9 cellular contexts compared by ENCODE assay signal in genomic region chr6:79536969-79537747, GRCh38. TPM values are rescaled to one million over a fixed set of nuclear protein-coding genes. Genes with fewer than 3 reads are reported as not detected.
DNase-seq lines count a peak whose midpoint lies in the region; ATAC-seq lines count a peak whose summit lies in the region.
"Had no signal": no experiment of that assay in that cellular context is flagged by ENCODE, and none has a peak within 500 bp of the region (broad histone marks: within the 10 kb centered on the region; RNA-seq: fewer than 3 reads in every experiment).

Gene LCA5, minus strand, starts transcription at chr6:79537430. Its CDS starts 18,536 bp downstream, at chr6:79518894.

- peaks cover 0 to 4% (median under 1%) of the 10 kb centered on the region in 4 donors for H3K4me1 Mint-ChIP-seq in CD4-positive, alpha-beta memory T cell

- H3K4me3 Mint-ChIP-seq in CD4-positive, alpha-beta memory T cell, result no peak within 1 kb of the TSS
- H3K4me3 Mint-ChIP-seq: dendritic cell treated with granulocyte-macrophage colony-stimulating factor and Interleukin-4, amounts not matched to agents 40 ng/mL and 50 ng/mL, for 4 days had no signal

- ATAC-seq in GM19397 (IDR thresholded peaks at IDR 0.05; ENCODE audit: unreplicated experiment) (peak; percentile 100), HG03521 (IDR thresholded peaks at IDR 0.05; ENCODE audit: unreplicated experiment) (peak; percentile 100)

- no peaks in the 10 kb centered on the region for H3K36me3 ChIP-seq in CD4-positive, alpha-beta memory T cell (ENCODE audit: insufficient read depth, low read length)
- H3K36me3 ChIP-seq in endocrine pancreas (ENCODE audit: control insufficient read depth, insufficient read depth, low read length), result no peaks in the 10 kb centered on the region

- peak; percentile 73 to 85 (median 84) for DNase-seq in CD4-positive, alpha-beta memory T cell
- peak; percentile 98 for DNase-seq in NCI-H748 treated with DMSO at 0.1 percent for 48 hours (lab: John Stamatoyannopoulos, UW)
- DNase-seq in activated CD8-positive, alpha-beta memory T cell treated with anti-CD3 and anti-CD28 coated beads for 24 hours, result peak; percentile 89
- DNase-seq in medulla oblongata (ENCODE audit: extremely low spot score), result peak; percentile 99
- peak; percentile 54 to 72 (median 55) for DNase-seq in stimulated activated CD4-positive, alpha-beta T cell treated with anti-CD3 and anti-CD28 coated beads, TNF-alpha, amount 100 ng/mL, for 4 hours (ENCODE audit: low read depth in 3 of 3)

- no peaks in the 10 kb centered on the region for H3K9me3 Mint-ChIP-seq in CD4-positive, alpha-beta memory T cell
- H3K9me3 Mint-ChIP-seq: dendritic cell treated with granulocyte-macrophage colony-stimulating factor and Interleukin-4, amounts not matched to agents 40 ng/mL and 50 ng/mL, for 4 days had no signal

- no peaks in the 10 kb centered on the region for H3K27me3 ChIP-seq in CD4-positive, alpha-beta memory T cell (ENCODE audit: insufficient read depth, low read length)
- no peaks in the 10 kb centered on the region for H3K27me3 ChIP-seq in endocrine pancreas (ENCODE audit: control insufficient read depth, insufficient read depth, low read length)

- no peaks in the 10 kb centered on the region for H3K36me3 Mint-ChIP-seq in CD4-positive, alpha-beta memory T cell

- peaks cover 11 to 18% of the 10 kb centered on the region in 2 donors for H3K27me3 Mint-ChIP-seq in CD4-positive, alpha-beta memory T cell

- CTCF ChIA-PET in CD4-positive, alpha-beta memory T cell (lab: Charles Lee; ENCODE audit: partially characterized antibody), result interaction anchor here (1.5 kb wide), 1 partner anchor 34 kb away, joined by 4 read pairs; no protein-coding TSS in a partner anchor

- no peak within 1 kb of the TSS for H3K27ac Mint-ChIP-seq in CD4-positive, alpha-beta memory T cell
- H3K27ac Mint-ChIP-seq: dendritic cell treated with granulocyte-macrophage colony-stimulating factor and Interleukin-4, amounts not matched to agents 40 ng/mL and 50 ng/mL, for 4 days had no signal

- peaks cover 14% of the 10 kb centered on the region for H3K4me1 ChIP-seq in CD4-positive, alpha-beta memory T cell (ENCODE audit: insufficient read depth, low read length)
- H3K4me1 ChIP-seq in endocrine pancreas (ENCODE audit: control insufficient read depth, insufficient read depth, low read length), result peaks cover 21% of the 10 kb centered on the region

- H3K4me3 ChIP-seq in CD4-positive, alpha-beta memory T cell (ENCODE audit: low read length in 2 of 2), result peak within 1 kb of the TSS; percentile 25 to 44
- H3K4me3 ChIP-seq in endocrine pancreas (ENCODE audit: control insufficient read depth, insufficient read depth, low read length), result peak within 1 kb of the TSS; percentile 97

- H3K9ac ChIP-seq in endocrine pancreas (ENCODE audit: control insufficient read depth, insufficient read depth, low read length), result peak within 1 kb of the TSS; percentile 88

- intact Hi-C loops in CD4-positive, alpha-beta memory T cell (cut with micrococcal nuclease), result loop anchor here (1.0 to 5.0 kb wide), 4 partner anchors 302 to 570 kb away; partner anchors contain the start of genes BCKDHB, HMGN3, PHIP and TTK

- no peaks in the 10 kb centered on the region for H3K9me3 ChIP-seq in CD4-positive, alpha-beta memory T cell (ENCODE audit: control insufficient read depth in 1 of 2, low read length in 2 of 2)
- H3K9me3 ChIP-seq in endocrine pancreas (ENCODE audit: control insufficient read depth, low read length), result no peaks in the 10 kb centered on the region

- POLR2A ChIA-PET in CD4-positive, alpha-beta memory T cell (lab: Charles Lee; ENCODE audit: partially characterized antibody), result interaction anchor here (0.6 to 1.0 kb wide), 2 partner anchors 459 to 670 kb away, joined by 3 to 5 read pairs; partner anchors contain the start of genes IRAK1BP1 and PHIP

- no peak within 1 kb of the TSS for H3K27ac ChIP-seq in CD4-positive, alpha-beta memory T cell (ENCODE audit: low read depth, low read length)

RNA-seq across cellular contexts. Expression of gene LCA5, which starts in this region (rescaled TPM):
- under 1 TPM; 0.22 to 0.23 TPM for total RNA-seq in CD4-positive, alpha-beta memory T cell
- under 1 TPM in 1 of 2 donors, not detected in 1; 0.06 TPM for polyA plus RNA-seq in CD4-positive, alpha-beta memory T cell

Comparison
In these comparisons a context has a peak if more than half of its experiments do, and no peak if none do; other contexts are left out.
1. Peak in DNase-seq and H3K4me3 ChIP-seq in CD4-positive, alpha-beta memory T cell; RNA of the gene not detected or under 1 TPM.